Comparison of ENCODE assay signal across 22 cellular contexts in genomic region chr2:164141271-164141670, GRCh38.
"Had no signal": no experiment of that assay in that cellular context is flagged by ENCODE, and none has a peak within 500 bp of the region (broad histone marks: within the 10 kb centered on the region; RNA-seq: fewer than 3 reads in every experiment).

No MANE protein-coding gene starts in this region.

- DNase-seq: kidney; left colon; left lung; lower lobe of right lung; mammary epithelial cell; mesenchymal stem cell; naive thymus-derived CD8-positive, alpha-beta T cell; nucleus accumbens; pancreas; posterior cingulate gyrus; retina; right cardiac atrium; spleen; stimulated activated CD4-positive, alpha-beta T cell treated with anti-CD3 and anti-CD28 coated beads, Interleukin-4, amount 100 ng/mL, for 24 hours; stimulated activated naive CD4-positive, alpha-beta T cell; tibial artery; trophoblast cell; upper lobe of right lung had no signal

- H3K9me3 ChIP-seq: lower lobe of right lung, pancreas, prostate gland, suprapubic skin, thoracic aorta, tibial artery, upper lobe of right lung had no signal

- H3K4me1 ChIP-seq: left lung, lower lobe of right lung, pancreas, prostate gland, spleen, suprapubic skin, tibial artery, upper lobe of right lung had no signal

- H3K27ac ChIP-seq: left lung, lower lobe of right lung, pancreas, prostate gland, skin epidermis, spleen, suprapubic skin, thoracic aorta, tibial artery, upper lobe of right lung had no signal

- H3K27me3 ChIP-seq: left lung, pancreas, spleen, suprapubic skin, tibial artery, upper lobe of right lung had no signal

- H3K36me3 ChIP-seq: left lung, lower lobe of right lung, pancreas, prostate gland, spleen, suprapubic skin, thoracic aorta, tibial artery, upper lobe of right lung had no signal

- H3K4me3 ChIP-seq: left lung, lower lobe of right lung, pancreas, prostate gland, skin epidermis, spleen, suprapubic skin, thoracic aorta, tibial artery, upper lobe of right lung had no signal
